ENCODE assay signal across 10 cellular contexts in genomic region chr1:102174259-102174863, GRCh38.
DNase-seq lines count a peak whose midpoint lies in the region; ATAC-seq and TF ChIP-seq lines count a peak whose summit lies in the region.
"Had no signal": no experiment of that assay in that cellular context is flagged by ENCODE, and none has a peak within 500 bp of the region (broad histone marks: within the 10 kb centered on the region; RNA-seq: fewer than 3 reads in every experiment).

No MANE protein-coding gene starts in this region.

- no peaks in the 10 kb centered on the region for H3K9me3 ChIP-seq in left ventricle myocardium inferior (replicated peaks)

- H3K27me3 ChIP-seq in left ventricle myocardium inferior (ENCODE audit: low read depth), result no peaks in the 10 kb centered on the region

- H3K4me3 Mint-ChIP-seq in HFFc6, result no peak overlapping the region
- H3K4me3 Mint-ChIP-seq: central memory CD8-positive, alpha-beta T cell had no signal

- no peaks in the 10 kb centered on the region for H3K36me3 Mint-ChIP-seq in HFFc6 (ENCODE audit: low read depth)

- H3K36me3 ChIP-seq in left ventricle myocardium inferior, result no peaks in the 10 kb centered on the region

- no peaks in the 10 kb centered on the region for H3K4me1 Mint-ChIP-seq in HFFc6 (ENCODE audit: low read depth)
- H3K4me1 Mint-ChIP-seq: central memory CD8-positive, alpha-beta T cell had no signal

- TF ChIP-seq CTCF in HFFc6 (IDR thresholded peaks at IDR 0.05) (peak; percentile 39; the same call in 1 of the 2 replicates), NB4 (IDR thresholded peaks at IDR 0.05; ENCODE audit: low read depth, low read length) (peak; percentile 67), left ventricle myocardium inferior (IDR thresholded peaks at IDR 0.05; ENCODE audit: borderline replicate concordance) (no peak)

- ATAC-seq in GM18517 (IDR thresholded peaks at IDR 0.05; ENCODE audit: unreplicated experiment), result peak; percentile 78

- no peak for TF ChIP-seq POLR2A in NB4 (IDR thresholded peaks at IDR 0.05; ENCODE audit: extremely low read depth, insufficient read length)

- H3K27me3 Mint-ChIP-seq in HFFc6 (ENCODE audit: insufficient read depth), result no peaks in the 10 kb centered on the region
- H3K27me3 Mint-ChIP-seq: central memory CD8-positive, alpha-beta T cell had no signal

- intact Hi-C loops in left ventricle myocardium inferior (cut with micrococcal nuclease), result no loop called here

- H3K4me3 ChIP-seq in NB4 (ENCODE audit: low read depth, low read length) (no peak overlapping the region), left ventricle myocardium inferior (no peak overlapping the region)

- no peaks in the 10 kb centered on the region for H3K9me3 Mint-ChIP-seq in HFFc6
- H3K9me3 Mint-ChIP-seq: central memory CD8-positive, alpha-beta T cell had no signal

- H3K4me1 ChIP-seq in left ventricle myocardium inferior, result no peaks in the 10 kb centered on the region

- DNase-seq in HFFc6 (no peak), NB4 (ENCODE audit: low read depth) (peak; percentile 16), left kidney (ENCODE audit: low read depth, low spot score) (peak; percentile 9), NCI-H187 treated with DMSO at 0.1 percent for 48 hours (lab: John Stamatoyannopoulos, UW) (no peak), left ventricle myocardium inferior (no peak), A172 (ENCODE audit: low spot score) (no peak)
- DNase-seq in stimulated activated CD4-positive, alpha-beta T cell treated with anti-CD3 and anti-CD28 coated beads, Interleukin-4, amount 100 ng/mL, for 1 hour, result no peak
- DNase-seq: IMR-90 had no signal

- H3K27ac ChIP-seq in left ventricle myocardium inferior (replicated peaks), result no peak overlapping the region

- H3K27ac Mint-ChIP-seq in HFFc6, result no peak overlapping the region

Comparison
In these comparisons a context has a peak if more than half of its experiments do, and no peak if none do; other contexts are left out.
1. DNase-seq: peak in NB4 (single experiment) and left kidney (single experiment); none in HFFc6 (single experiment), NCI-H187 treated with DMSO at 0.1 percent for 48 hours (single experiment), left ventricle myocardium inferior (single experiment), stimulated activated CD4-positive, alpha-beta T cell treated with anti-CD3 and anti-CD28 coated beads, Interleukin-4, amount 100 ng/mL, for 1 hour (single experiment) and A172 (single experiment).